8 cellular contexts compared by ENCODE assay signal in the genomic region with DNA sequence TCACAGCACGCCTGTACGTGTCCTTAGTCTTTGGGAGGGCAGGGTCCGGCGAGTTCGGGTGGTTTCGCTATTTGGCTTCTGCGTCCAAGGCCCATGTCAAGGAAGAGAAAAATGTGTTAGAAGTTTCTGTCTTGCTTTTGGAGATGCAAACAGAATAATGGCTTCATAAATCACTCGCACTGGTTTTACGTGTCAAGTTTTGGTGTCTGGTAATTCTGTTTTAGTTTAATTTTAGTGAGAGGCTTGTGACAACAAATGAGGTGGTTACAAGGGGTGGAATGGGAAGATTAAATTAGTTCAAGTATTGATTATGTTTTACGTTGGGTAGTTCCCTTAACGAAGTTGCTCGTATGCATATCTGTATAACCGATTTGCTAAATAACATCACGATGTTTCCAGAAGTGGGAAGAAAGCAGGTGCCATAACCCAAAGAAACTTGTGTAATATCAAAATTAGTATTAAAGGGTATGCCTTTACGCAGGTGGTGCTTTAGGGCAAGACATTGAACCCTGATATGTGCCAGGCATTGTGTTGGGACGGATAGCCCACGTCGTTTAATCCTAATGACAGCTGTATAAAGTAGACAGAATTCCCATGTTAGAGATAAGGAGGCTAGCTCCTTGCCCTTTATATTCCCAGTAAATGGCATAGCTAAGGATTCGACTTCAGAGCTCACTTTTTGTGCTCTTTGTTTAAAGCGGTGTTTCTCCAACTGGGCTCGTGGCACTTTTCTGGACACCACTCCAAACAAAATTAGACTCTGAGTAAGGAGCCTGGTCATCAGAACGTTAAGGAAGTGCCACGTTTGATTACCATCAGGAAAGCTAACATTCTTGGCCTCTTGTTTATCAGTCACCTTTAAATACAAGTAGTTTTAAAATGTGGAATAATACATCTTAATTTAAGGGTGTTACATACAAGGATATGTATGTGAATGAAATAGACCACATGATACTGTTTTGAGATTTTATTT. TPM values are rescaled to one million over a fixed set of nuclear protein-coding genes. Genes with fewer than 3 reads are reported as not detected.
DNase-seq lines count a peak whose midpoint lies in the region; ATAC-seq and TF ChIP-seq lines count a peak whose summit lies in the region.

No MANE protein-coding gene starts in this region.

- H3K9ac ChIP-seq in Karpas-422 (ENCODE audit: low read length) (peak overlapping the region; percentile 92), colonic mucosa (ENCODE audit: low read depth in 2 of 2, low read length in 2 of 2) (peak overlapping the region; percentile 80 to 89)

- intact Hi-C loops in colonic mucosa (cut with DNase I), result no loop called here

- H3K4me3 ChIP-seq in Karpas-422 (ENCODE audit: low read length) (peak overlapping the region; percentile 88), colonic mucosa (peak overlapping the region; percentile 60)

- peaks cover 0 to 4% (median 0%) of the 10 kb centered on the region in 7 donors for H3K9me3 Mint-ChIP-seq in naive B cell

- peaks cover 46% of the 10 kb centered on the region for H4K20me1 ChIP-seq in Karpas-422 (ENCODE audit: insufficient read depth, low read depth, low read length)

- H3K27me3 Mint-ChIP-seq in naive B cell, result no peaks in the 10 kb centered on the region

- TF ChIP-seq CTCF in colonic mucosa (IDR thresholded peaks at IDR 0.05), result no peak

- peak overlapping the region; percentile 97 for H3K4me2 ChIP-seq in Karpas-422 (ENCODE audit: low read depth, low read length, poor library complexity, severe bottlenecking)

- peaks cover 56% of the 10 kb centered on the region for H3K36me3 ChIP-seq in Karpas-422 (ENCODE audit: insufficient read depth, low read length)
- peaks cover 20% of the 10 kb centered on the region for H3K36me3 ChIP-seq in colonic mucosa

- peaks cover 43% of the 10 kb centered on the region for H3K79me2 ChIP-seq in Karpas-422 (ENCODE audit: low read length)

- H3K36me3 Mint-ChIP-seq in naive B cell, result peaks cover 28 to 35% of the 10 kb centered on the region in 2 donors

- H3K4me1 Mint-ChIP-seq in naive B cell, result peaks cover 33 to 52% (median 43%) of the 10 kb centered on the region in 3 donors

- peak overlapping the region; percentile 79 for H3K27ac ChIP-seq in Karpas-422 (ENCODE audit: low read length)
- H3K27ac ChIP-seq in colonic mucosa, result peak overlapping the region; percentile 79

- H3K27me3 ChIP-seq in Karpas-422 (ENCODE audit: low read length), result no peaks in the 10 kb centered on the region
- H3K27me3 ChIP-seq in colonic mucosa, result no peaks in the 10 kb centered on the region

- H3K4me1 ChIP-seq in Karpas-422 (ENCODE audit: low read length) (peaks cover 31% of the 10 kb centered on the region), colonic mucosa (peaks cover 6% of the 10 kb centered on the region)

- peak overlapping the region; percentile 85 to 99 (median 97) for H3K27ac Mint-ChIP-seq in naive B cell

- no peaks in the 10 kb centered on the region for H3K9me2 ChIP-seq in Karpas-422 (replicated peaks; ENCODE audit: insufficient read depth, low read length)

- DNase-seq in Karpas-422, result no peak
- DNase-seq in colonic mucosa, result no peak
- no peak for DNase-seq in naive B cell
- DNase-seq in NCI-H2081 treated with DMSO at 0.1 percent for 48 hours (lab: John Stamatoyannopoulos, UW), result no peak
- DNase-seq in UCSD-AML1 (lab: John Stamatoyannopoulos, UW; ENCODE audit: unreplicated experiment), result no peak
- no peak for DNase-seq in hypothalamus (lab: John Stamatoyannopoulos, UW)
- DNase-seq in NCI-H1105 (lab: John Stamatoyannopoulos, UW), result no peak

- peak overlapping the region; percentile 86 to 100 (median 96) for H3K4me3 Mint-ChIP-seq in naive B cell

- ATAC-seq in GM19395 (IDR thresholded peaks at IDR 0.05; ENCODE audit: unreplicated experiment), result peak; percentile 18
- ATAC-seq in naive B cell (ENCODE audit: low read depth in 2 of 2), result peak in 1 of 2 donors; percentile 2

- H3K9me3 ChIP-seq in Karpas-422 (ENCODE audit: low read length) (no peaks in the 10 kb centered on the region), colonic mucosa (no peaks in the 10 kb centered on the region)

- H2AFZ ChIP-seq in Karpas-422 (ENCODE audit: low read length), result no peak overlapping the region

RNA-seq across cellular contexts. Expression of a gene that starts 0.8 kb away (rescaled TPM):
- 1,954 and 2,083 TPM in 2 replicates for total RNA-seq in Karpas-422 (2014; rRNA removed; shearing (Covaris generic); ENCODE audit: low replicate concordance)
- total RNA-seq in colonic mucosa, result 1,000 to 10,000 TPM in 1 of 2 donors, 100 to 1,000 TPM in 1; 838 to 1,046 TPM
- polyA plus RNA-seq in naive B cell (ENCODE audit: low read depth in 6 of 6), result 1,000 to 10,000 TPM; 3,614 to 4,964 (median 4,202) TPM

RNA-seq across cellular contexts. Expression of a gene that starts 29.2 kb away (rescaled TPM):
- 79.4 and 158 TPM in 2 replicates for total RNA-seq in Karpas-422 (2014; rRNA removed; shearing (Covaris generic); ENCODE audit: low replicate concordance)
- 10 to 100 TPM; 81.4 to 93.7 TPM for total RNA-seq in colonic mucosa
- 100 to 1,000 TPM in 5 of 6 donors, 10 to 100 TPM in 1; 94.4 to 171 (median 109) TPM for polyA plus RNA-seq in naive B cell (ENCODE audit: low read depth in 6 of 6)
